ENCODE assay signal across 27 cellular contexts in the genomic region with DNA sequence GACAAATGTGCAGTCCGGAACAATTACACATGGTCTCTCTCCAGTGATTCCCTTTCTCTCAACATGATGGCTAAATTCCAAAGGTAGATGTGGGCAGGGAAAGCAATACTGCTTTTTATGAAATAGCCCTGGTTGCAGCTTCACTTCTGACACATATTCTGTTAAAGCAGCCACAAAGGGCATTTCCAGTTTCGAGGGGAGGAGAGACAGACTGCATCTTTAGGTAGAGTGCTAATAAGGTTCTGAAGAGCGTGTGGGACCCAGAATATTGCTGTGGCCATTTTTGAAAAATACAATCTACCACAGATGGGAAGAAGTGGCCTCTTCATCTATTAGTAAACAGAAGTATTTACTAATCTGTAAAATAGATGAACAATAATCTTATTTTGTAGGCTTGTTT.
"Had no signal": no experiment of that assay in that cellular context is flagged by ENCODE, and none has a peak within 500 bp of the region (broad histone marks: within the 10 kb centered on the region; RNA-seq: fewer than 3 reads in every experiment).

No MANE protein-coding gene starts in this region.

- H2AFZ ChIP-seq: hepatocyte, neural progenitor cell, parathyroid adenoma had no signal

- H3K4me1 ChIP-seq: gastroesophageal sphincter, left ventricle myocardium inferior, parathyroid adenoma, psoas muscle, tibial nerve had no signal

- H3K27ac ChIP-seq: gastroesophageal sphincter, hepatocyte, left ventricle myocardium inferior, neural progenitor cell, parathyroid adenoma, psoas muscle, tibial nerve had no signal

- H3K27me3 ChIP-seq: gastroesophageal sphincter, hepatocyte, neural progenitor cell, tibial nerve had no signal

- DNase-seq: activated CD4-positive, alpha-beta memory T cell treated with anti-CD3 and anti-CD28 coated beads, Interleukin-2, amount 10 ng/mL, durations not matched to agents 7 days and 5 days; activated CD4-positive, alpha-beta T cell treated with anti-CD3 and anti-CD28 coated beads for 1 hour; activated CD4-positive, alpha-beta T cell treated with anti-CD3 and anti-CD28 coated beads, Interleukin-2, amount 10 ng/mL, durations not matched to agents 7 days and 5 days; activated CD8-positive, alpha-beta memory T cell treated with anti-CD3 and anti-CD28 coated beads, Interleukin-2, amount 50 U/mL, for 48 hours; activated gamma-delta T cell; activated naive CD4-positive, alpha-beta T cell treated with anti-CD3 and anti-CD28 coated beads, Interleukin-2, amount 50 U/mL, for 16 hours; activated T-cell treated with anti-CD3 and anti-CD28 coated beads, Interleukin-2, amount 50 U/mL, for 24 hours; amygdala; caudate nucleus; cortex of kidney; islet precursor cell; left ventricle myocardium inferior; mesendoderm; natural killer cell; occipital lobe; psoas muscle; stimulated activated CD4-positive, alpha-beta T cell treated with anti-CD3 and anti-CD28 coated beads, Interleukin-1b, Interleukin-23, amount 100 ng/mL, for 48 hours; stimulated activated naive B cell treated with anti-CD40 and anti-IgM and Interleukin-4, amounts not matched to agents 10 μg/mL and 1 μg/mL and 100 μg/mL, for 72 hours had no signal

- H3K4me2 ChIP-seq: hepatocyte, neural progenitor cell, smooth muscle cell had no signal

- H3K9ac ChIP-seq: neural progenitor cell, parathyroid adenoma had no signal

- ATAC-seq: gastroesophageal sphincter; natural killer cell; psoas muscle; stimulated activated naive B cell treated with anti-CD40 and anti-IgM and Interleukin-4, amounts not matched to agents 10 μg/mL and 1 μg/mL and 100 μg/mL, for 72 hours; WTC11 had no signal

- H3K9me3 ChIP-seq: gastroesophageal sphincter, left ventricle myocardium inferior, psoas muscle, tibial nerve had no signal

- FAIRE-seq: endothelial cell of umbilical vein had no signal

- H3K4me3 ChIP-seq: gastroesophageal sphincter, hepatocyte, left ventricle myocardium inferior, lung, neural progenitor cell, psoas muscle, smooth muscle cell, tibial nerve had no signal

- H3K79me2 ChIP-seq: hepatocyte, parathyroid adenoma had no signal

- H3K36me3 ChIP-seq: gastroesophageal sphincter, left ventricle myocardium inferior, neural progenitor cell, tibial nerve had no signal
